Comparison of ENCODE assay signal across 8 cellular contexts in genomic region chr1:58780586-58781452, GRCh38. TPM values are rescaled to one million over a fixed set of nuclear protein-coding genes. Genes with fewer than 3 reads are reported as not detected.
DNase-seq lines count a peak whose midpoint lies in the region; ATAC-seq, FAIRE-seq and TF ChIP-seq lines count a peak whose summit lies in the region.

No MANE protein-coding gene starts in this region.

- H3K27me3 ChIP-seq in GM06990 (replicated peaks; ENCODE audit: control insufficient read depth, insufficient read depth, low read length) (no peaks in the 10 kb centered on the region), dorsolateral prefrontal cortex (no peaks in the 10 kb centered on the region)
- H3K27me3 ChIP-seq in naive thymus-derived CD4-positive, alpha-beta T cell (ENCODE audit: control insufficient read depth in 2 of 2, insufficient read depth in 2 of 2, low read length in 2 of 2): peaks cover 0 to 4% of the 10 kb centered on the region in 2 donors

- peak overlapping the region in 4 of 9 donors; percentile 8 to 51 (median 50) for H3K27ac Mint-ChIP-seq in naive thymus-derived CD4-positive, alpha-beta T cell

- no peaks in the 10 kb centered on the region for H3K36me3 ChIP-seq in GM06990 (ENCODE audit: control insufficient read depth, insufficient read depth, low read length)
- peaks cover 0 to 19% (median 0%) of the 10 kb centered on the region in 3 experiments for H3K36me3 ChIP-seq in naive thymus-derived CD4-positive, alpha-beta T cell (ENCODE audit: control insufficient read depth in 2 of 3, insufficient read depth in 3 of 3, low read length in 3 of 3)

- ATAC-seq in naive thymus-derived CD4-positive, alpha-beta T cell: peak; percentile 1
- ATAC-seq in HG02571 (IDR thresholded peaks at IDR 0.05; ENCODE audit: unreplicated experiment) (no peak), GM18909 (IDR thresholded peaks at IDR 0.05; ENCODE audit: poor library complexity, unreplicated experiment) (no peak)

- FAIRE-seq in RCC 7860 (lab: Jason Lieb, UNC): no peak

- H3K27ac ChIP-seq in dorsolateral prefrontal cortex: peak overlapping the region in 33 of 59 donors; percentile 3 to 100 (median 99)
- no peak overlapping the region for H3K27ac ChIP-seq in naive thymus-derived CD4-positive, alpha-beta T cell (ENCODE audit: low read depth, low read length)

- POLR2A ChIA-PET in naive thymus-derived CD4-positive, alpha-beta T cell (lab: Charles Lee): interaction anchor here (1.2 to 2.3 kb wide), 3 partner anchors 104 to 918 kb away, joined by 3 to 10 read pairs (median 4); partner anchors contain the start of gene FGGY

- H3K4me3 ChIP-seq in GM06990 (replicated peaks; ENCODE audit: low read depth, low read length) (peak overlapping the region; percentile 73), dorsolateral prefrontal cortex (peak overlapping the region; percentile 67 to 99 (median 91))
- no peak overlapping the region for H3K4me3 ChIP-seq in naive thymus-derived CD4-positive, alpha-beta T cell (ENCODE audit: low read length)

- H3K9me3 Mint-ChIP-seq in naive thymus-derived CD4-positive, alpha-beta T cell: peaks cover 0 to 17% (median 0%) of the 10 kb centered on the region in 11 donors

- TF ChIP-seq CTCF in GM06990 (IDR thresholded peaks at IDR 0.05; ENCODE audit: insufficient read depth, low read length, poor library complexity, severe bottlenecking): no peak
- no peak for TF ChIP-seq CTCF in dorsolateral prefrontal cortex (IDR thresholded peaks at IDR 0.05 in 54 of 56, conservative IDR thresholded peaks at IDR 0.05 in 2 of 56; ENCODE audit: low read depth in 1 of 56, partially characterized antibody in 56 of 56)

- intact Hi-C loops in dorsolateral prefrontal cortex (cut with DNase I): loop anchor here (5.0 to 10.0 kb wide), 4 partner anchors 364 to 974 kb away; no protein-coding TSS in a partner anchor
- intact Hi-C loops in naive thymus-derived CD4-positive, alpha-beta T cell (cut with micrococcal nuclease): loop anchor here (1.0 to 10.0 kb wide), 6 partner anchors 40 to 794 kb away; partner anchors contain the start of gene OMA1 (in 1 of the 2)

- peaks cover 0 to 23% (median 0%) of the 10 kb centered on the region in 5 donors for H3K36me3 Mint-ChIP-seq in naive thymus-derived CD4-positive, alpha-beta T cell

- CTCF ChIA-PET in naive thymus-derived CD4-positive, alpha-beta T cell (lab: Charles Lee): interaction anchor here (0.6 to 1.2 kb wide), 4 partner anchors 8 to 918 kb away, joined by 3 to 10 read pairs (median 4); no protein-coding TSS in a partner anchor

- H3K4me1 ChIP-seq in naive thymus-derived CD4-positive, alpha-beta T cell (ENCODE audit: control insufficient read depth in 2 of 2, insufficient read depth in 2 of 2, low read length in 2 of 2): peaks cover 12% of the 10 kb centered on the region in 2 donors

- peaks cover 7 to 27% (median 18%) of the 10 kb centered on the region in 7 donors for H3K4me1 Mint-ChIP-seq in naive thymus-derived CD4-positive, alpha-beta T cell

- peak overlapping the region in 9 of 10 donors; percentile 10 to 100 (median 91) for H3K4me3 Mint-ChIP-seq in naive thymus-derived CD4-positive, alpha-beta T cell

- peaks cover 0 to 10% (median 3%) of the 10 kb centered on the region in 5 donors for H3K27me3 Mint-ChIP-seq in naive thymus-derived CD4-positive, alpha-beta T cell

- no peaks in the 10 kb centered on the region for H3K9me3 ChIP-seq in naive thymus-derived CD4-positive, alpha-beta T cell (ENCODE audit: control insufficient read depth in 2 of 3, low read length in 3 of 3)

- no peak for DNase-seq in GM06990 (ENCODE audit: extremely low read depth, insufficient read length)
- peak; percentile 79 for DNase-seq in NCI-H510A treated with DMSO at 0.1 percent for 48 hours (lab: John Stamatoyannopoulos, UW)
- no peak for DNase-seq in dorsolateral prefrontal cortex
- DNase-seq in naive thymus-derived CD4-positive, alpha-beta T cell: peak in 6 of 9 donors; percentile 17 to 63 (median 28)
- DNase-seq in RCC 7860 (ENCODE audit: low spot score): no peak
- no peak for DNase-seq in retina

RNA-seq across cellular contexts. Expression of gene JUN, which starts 3.0 kb away (rescaled TPM):
- total RNA-seq in dorsolateral prefrontal cortex: 100 to 1,000 TPM in 18 of 120 experiments, 10 to 100 TPM in 102; 41.3 to 211 (median 70.6) TPM
- 1,000 to 10,000 TPM in 2 of 5 experiments, 10 to 100 TPM in 3; 17.9 to 1,362 (median 41.2) TPM for total RNA-seq in naive thymus-derived CD4-positive, alpha-beta T cell
- 10 to 100 TPM; 21.9 to 30.1 TPM for polyA plus RNA-seq in naive thymus-derived CD4-positive, alpha-beta T cell

Comparison
In these comparisons a context has a peak if more than half of its experiments do, and no peak if none do; other contexts are left out.
1. DNase-seq: peak in NCI-H510A treated with DMSO at 0.1 percent for 48 hours (single experiment) and naive thymus-derived CD4-positive, alpha-beta T cell (6 of 9); none in GM06990 (single experiment), dorsolateral prefrontal cortex (0 of 10), RCC 7860 (single experiment) and retina (single experiment).